Comparison of ENCODE assay signal across 9 cellular contexts in the genomic region with DNA sequence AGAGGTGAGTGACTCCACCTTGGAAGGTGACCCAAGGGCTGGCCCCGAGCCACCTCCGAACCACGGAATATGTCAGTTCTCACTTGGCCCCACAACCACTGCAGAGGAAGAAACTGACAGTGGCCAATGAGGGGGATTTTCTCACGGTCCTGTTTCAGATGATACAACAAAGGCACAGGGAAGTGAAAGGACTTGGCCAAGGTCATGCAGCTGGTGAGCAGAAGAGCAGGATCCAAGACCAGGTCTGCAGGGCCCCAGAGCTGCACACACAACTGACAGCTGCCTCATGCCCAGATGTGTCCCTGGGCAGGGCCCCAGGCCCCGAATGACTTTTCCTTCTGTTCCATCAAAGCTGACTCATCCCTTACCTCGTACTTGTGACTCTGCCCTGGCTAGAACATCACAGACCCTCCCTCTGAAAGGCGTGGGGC. TPM values are rescaled to one million over a fixed set of nuclear protein-coding genes. Genes with fewer than 3 reads are reported as not detected.
DNase-seq lines count a peak whose midpoint lies in the region; ATAC-seq, FAIRE-seq and TF ChIP-seq lines count a peak whose summit lies in the region.
"Had no signal": no experiment of that assay in that cellular context is flagged by ENCODE, and none has a peak within 500 bp of the region (broad histone marks: within the 10 kb centered on the region; RNA-seq: fewer than 3 reads in every experiment).

No MANE protein-coding gene starts in this region.

- BruUV-seq in endothelial cell of umbilical vein (replicated peaks; lab: Mats Ljungman, UMichigan) = no TSS peak

- H3K79me2 ChIP-seq in endothelial cell of umbilical vein (ENCODE audit: control insufficient read depth, insufficient read depth, low read length) = no peaks in the 10 kb centered on the region

- peaks cover 52% of the 10 kb centered on the region for H3K4me1 ChIP-seq in endothelial cell of umbilical vein (ENCODE audit: control insufficient read depth, extremely low read depth, insufficient read depth, low read length)
- H3K4me1 ChIP-seq in aorta (ENCODE audit: control insufficient read depth in 1 of 2, insufficient read depth in 2 of 2, low read length in 2 of 2) = peaks cover 0 to 2% of the 10 kb centered on the region in 2 donors

- 62% methylated on average over 7 of the region's 7 CpGs for WGBS in aorta, 2 donors

- peak; percentile 37 for ATAC-seq in stimulated activated naive CD8-positive, alpha-beta T cell treated with anti-CD3 and anti-CD28 coated beads, Interleukin-15, Interleukin-2, amounts not matched to agents 100 U/mL and 50 U/mL, for 24 hours
- ATAC-seq in stimulated activated naive CD8-positive, alpha-beta T cell treated with anti-CD3 and anti-CD28 coated beads, Interleukin-15, amount 100 ng/mL, for 72 hours = no peak
- ATAC-seq in HG03378 (IDR thresholded peaks at IDR 0.05; ENCODE audit: unreplicated experiment) (peak; percentile 49), aorta (ENCODE audit: low FRiP score) (no peak), HG02840 (IDR thresholded peaks at IDR 0.05; ENCODE audit: low FRiP score, unreplicated experiment) (no peak)

- no peak for TF ChIP-seq POLR2A in endothelial cell of umbilical vein (IDR thresholded peaks at IDR 0.05; ENCODE audit: low read depth, low read length)

- intact Hi-C loops in endothelial cell of umbilical vein (cut with micrococcal nuclease) (no loop called here), aorta (cut with DNase I) (no loop called here)

- H3K36me3 ChIP-seq in endothelial cell of umbilical vein (ENCODE audit: control insufficient read depth in 2 of 2, extremely low read depth in 1 of 2, insufficient read depth in 2 of 2, low read length in 2 of 2) = peaks cover 5 to 21% of the 10 kb centered on the region in 2 experiments
- peaks cover 0 to 3% of the 10 kb centered on the region in 2 donors for H3K36me3 ChIP-seq in aorta (ENCODE audit: control insufficient read depth in 1 of 2, insufficient read depth in 2 of 2, low read length in 1 of 2)

- no peak overlapping the region for H3K4me2 ChIP-seq in endothelial cell of umbilical vein (ENCODE audit: insufficient read depth, low read length)

- H3K27me3 Mint-ChIP-seq in stimulated activated naive CD8-positive, alpha-beta T cell treated with anti-CD3 and anti-CD28 coated beads, Interleukin-15, amount 100 ng/mL, for 72 hours = no peaks in the 10 kb centered on the region

- no peak overlapping the region for H3K9ac ChIP-seq in endothelial cell of umbilical vein (replicated peaks; ENCODE audit: extremely low read depth, insufficient read depth, low read length)

- FAIRE-seq in endothelial cell of umbilical vein (lab: Jason Lieb, UNC) = peak; percentile 78

- POLR2A ChIA-PET in endothelial cell of umbilical vein (lab: Charles Lee) = no interaction called here

- no peak for TF ChIP-seq CTCF in endothelial cell of umbilical vein (IDR thresholded peaks at IDR 0.05; ENCODE audit: extremely low read depth in 1 of 2, insufficient read depth in 1 of 2, low read depth in 1 of 2, low read length in 2 of 2)

- no peaks in the 10 kb centered on the region for H3K9me3 Mint-ChIP-seq in stimulated activated naive CD8-positive, alpha-beta T cell treated with anti-CD3 and anti-CD28 coated beads, Interleukin-15, amount 100 ng/mL, for 72 hours

- peaks cover 56% of the 10 kb centered on the region for H3K4me1 Mint-ChIP-seq in stimulated activated naive CD8-positive, alpha-beta T cell treated with anti-CD3 and anti-CD28 coated beads, Interleukin-15, amount 100 ng/mL, for 72 hours

- H3K4me3 ChIP-seq in endothelial cell of umbilical vein (replicated peaks in 1 of 3; ENCODE audit: insufficient read depth in 1 of 3, low read depth in 1 of 3, low read length in 3 of 3) = no peak overlapping the region
- no peak overlapping the region for H3K4me3 ChIP-seq in aorta (ENCODE audit: low read length in 2 of 2)

- dilution Hi-C loops in endothelial cell of umbilical vein (cut with MboI; ENCODE audit: extremely low pct_ligation_motif_present, low sequenced_read_pairs) = no loop called here

- H3K9me3 ChIP-seq in endothelial cell of umbilical vein (replicated peaks; ENCODE audit: control insufficient read depth, insufficient read depth, low read length) = no peaks in the 10 kb centered on the region
- H3K9me3 ChIP-seq in aorta (ENCODE audit: control insufficient read depth, low read length) = no peaks in the 10 kb centered on the region

- peak overlapping the region; percentile 89 for H3K27ac ChIP-seq in endothelial cell of umbilical vein (ENCODE audit: insufficient read depth, low read depth, low read length)
- H3K27ac ChIP-seq in aorta (ENCODE audit: low read depth in 1 of 2, low read length in 2 of 2) = peak overlapping the region; percentile 64 to 92
- H3K27ac ChIP-seq: VCaP had no signal

- H3K4me3 Mint-ChIP-seq in stimulated activated naive CD8-positive, alpha-beta T cell treated with anti-CD3 and anti-CD28 coated beads, Interleukin-15, amount 100 ng/mL, for 72 hours = no peak overlapping the region

- no peaks in the 10 kb centered on the region for H3K27me3 ChIP-seq in endothelial cell of umbilical vein (ENCODE audit: control insufficient read depth in 2 of 2, insufficient read depth in 2 of 2, low read length in 2 of 2)
- H3K27me3 ChIP-seq in aorta (ENCODE audit: control insufficient read depth in 1 of 2, insufficient read depth in 2 of 2, low read length in 1 of 2) = no peaks in the 10 kb centered on the region

- H2AFZ ChIP-seq in endothelial cell of umbilical vein (ENCODE audit: low read depth, low read length) = no peak overlapping the region

- H3K27ac Mint-ChIP-seq in stimulated activated naive CD8-positive, alpha-beta T cell treated with anti-CD3 and anti-CD28 coated beads, Interleukin-15, amount 100 ng/mL, for 72 hours = no peak overlapping the region

- H3K9me1 ChIP-seq in endothelial cell of umbilical vein (replicated peaks; ENCODE audit: control insufficient read depth, extremely low read depth, insufficient read depth, low read length) = no peaks in the 10 kb centered on the region

- DNase-seq in stimulated activated naive CD8-positive, alpha-beta T cell treated with anti-CD3 and anti-CD28 coated beads, Interleukin-15, Interleukin-2, amounts not matched to agents 100 U/mL and 50 U/mL, for 24 hours = no peak
- no peak for DNase-seq in stimulated activated naive CD8-positive, alpha-beta T cell treated with anti-CD3 and anti-CD28 coated beads, Interleukin-15, amount 100 ng/mL, for 72 hours
- DNase-seq in endothelial cell of umbilical vein (ENCODE audit: low read depth, low spot score) = no peak
- DNase-seq in aorta = no peak
- DNase-seq in NCI-H526 (lab: John Stamatoyannopoulos, UW) = no peak
- no peak for DNase-seq in NCI-H1930 (lab: John Stamatoyannopoulos, UW)

- CTCF ChIA-PET in endothelial cell of umbilical vein (lab: Charles Lee) = interaction anchor here (1.2 to 6.7 kb wide), 5 partner anchors 12 to 73 kb away, joined by 3 to 99 read pairs (median 4); a partner anchor contains a TSS

- no peaks in the 10 kb centered on the region for H4K20me1 ChIP-seq in endothelial cell of umbilical vein (replicated peaks; ENCODE audit: control insufficient read depth, extremely low read depth, insufficient read depth, low read length)

TF ChIP-seq in endothelial cell of umbilical vein, 7 proteins besides CTCF, POLR2A, EP300 and RAD21 (continues in another document):
- TF ChIP-seq EZH2 (IDR thresholded peaks at IDR 0.05; ENCODE audit: borderline replicate concordance, low read depth, low read length, severe bottlenecking) = no peak

RNA-seq across cellular contexts. Expression of a gene that starts 25.8 kb away (rescaled TPM):
- 63.2 and 64.7 TPM in 2 replicates for total RNA-seq in endothelial cell of umbilical vein
- 132 and 255 TPM in 2 replicates for polyA plus RNA-seq in endothelial cell of umbilical vein
- 42.8 and 79.0 TPM in 2 replicates for polyA plus RNA-seq in endothelial cell of umbilical vein (2011; cell fraction: cytosol; rRNA removed)
- polyA plus RNA-seq in endothelial cell of umbilical vein (2011; cell fraction: nucleus; rRNA removed) = 14.7 and 18.7 TPM in 2 replicates
- 37.9 and 66.8 TPM in 2 replicates for polyA plus RNA-seq in endothelial cell of umbilical vein (2012)
- polyA minus RNA-seq in endothelial cell of umbilical vein = 9.2 and 12.4 TPM in 2 replicates
- polyA minus RNA-seq in endothelial cell of umbilical vein (2011; cell fraction: cytosol; rRNA and poly(A)+ RNA removed) = 3.6 TPM
- polyA minus RNA-seq in endothelial cell of umbilical vein (2011; cell fraction: nucleus; rRNA and poly(A)+ RNA removed) = 2.0 and 3.8 TPM in 2 replicates
- 10 to 100 TPM; 44.7 to 58.3 TPM for total RNA-seq in aorta
- 100 to 1,000 TPM in 1 of 2 donors, 10 to 100 TPM in 1; 38.2 to 165 TPM for polyA plus RNA-seq in aorta

RNA-seq across cellular contexts. Expression of a gene that starts 36.5 kb away (rescaled TPM):
- 35.2 and 36.8 TPM in 2 replicates for total RNA-seq in endothelial cell of umbilical vein
- polyA plus RNA-seq in endothelial cell of umbilical vein = 20.8 and 21.4 TPM in 2 replicates
- 19.7 and 22.9 TPM in 2 replicates for polyA plus RNA-seq in endothelial cell of umbilical vein (2011; cell fraction: cytosol; rRNA removed)
- polyA plus RNA-seq in endothelial cell of umbilical vein (2011; cell fraction: nucleus; rRNA removed) = 25.5 and 29.9 TPM in 2 replicates
- 13.3 and 14.5 TPM in 2 replicates for polyA plus RNA-seq in endothelial cell of umbilical vein (2012)
- 26.0 and 37.4 TPM in 2 replicates for polyA minus RNA-seq in endothelial cell of umbilical vein
- polyA minus RNA-seq in endothelial cell of umbilical vein (2011; cell fraction: cytosol; rRNA and poly(A)+ RNA removed) = 4.6 TPM
- 7.8 and 8.1 TPM in 2 replicates for polyA minus RNA-seq in endothelial cell of umbilical vein (2011; cell fraction: nucleus; rRNA and poly(A)+ RNA removed)
- total RNA-seq in aorta = 10 to 100 TPM; 63.9 to 95.7 TPM
- 10 to 100 TPM; 33.2 to 35.4 TPM for polyA plus RNA-seq in aorta

RNA-seq across cellular contexts. Expression of a gene that starts 43.1 kb away (rescaled TPM):
- total RNA-seq in endothelial cell of umbilical vein = 5.1 and 7.2 TPM in 2 replicates
- polyA plus RNA-seq in endothelial cell of umbilical vein = 1.6 and 1.8 TPM in 2 replicates
- polyA plus RNA-seq in endothelial cell of umbilical vein (2011; cell fraction: cytosol; rRNA removed) = 0.72 and 0.76 TPM in 2 replicates
- polyA plus RNA-seq in endothelial cell of umbilical vein (2011; cell fraction: nucleus; rRNA removed) = 26.0 and 27.2 TPM in 2 replicates
- 3.2 and 4.3 TPM in 2 replicates for polyA plus RNA-seq in endothelial cell of umbilical vein (2012)
- polyA minus RNA-seq in endothelial cell of umbilical vein = 0.68 and 1.5 TPM in 2 replicates
- polyA minus RNA-seq in endothelial cell of umbilical vein (2011; cell fraction: cytosol; rRNA and poly(A)+ RNA removed) = 0.61 TPM
- polyA minus RNA-seq in endothelial cell of umbilical vein (2011; cell fraction: nucleus; rRNA and poly(A)+ RNA removed) = 3.9 and 5.1 TPM in 2 replicates
- total RNA-seq in aorta = 1 to 10 TPM; 4.1 to 6.9 TPM
- 1 to 10 TPM; 2.4 to 5.1 TPM for polyA plus RNA-seq in aorta

RNA-seq across cellular contexts. Expression of a gene that starts 48.5 kb away (rescaled TPM):
- total RNA-seq in endothelial cell of umbilical vein = 38.2 and 40.3 TPM in 2 replicates
- polyA plus RNA-seq in endothelial cell of umbilical vein = 76.9 and 98.5 TPM in 2 replicates
- polyA plus RNA-seq in endothelial cell of umbilical vein (2011; cell fraction: cytosol; rRNA removed) = 79.3 and 82.5 TPM in 2 replicates
- 19.2 and 23.5 TPM in 2 replicates for polyA plus RNA-seq in endothelial cell of umbilical vein (2011; cell fraction: nucleus; rRNA removed)
- polyA plus RNA-seq in endothelial cell of umbilical vein (2012) = 39.0 and 62.6 TPM in 2 replicates
- 35.9 and 40.8 TPM in 2 replicates for polyA minus RNA-seq in endothelial cell of umbilical vein
- 26.2 TPM for polyA minus RNA-seq in endothelial cell of umbilical vein (2011; cell fraction: cytosol; rRNA and poly(A)+ RNA removed)
- polyA minus RNA-seq in endothelial cell of umbilical vein (2011; cell fraction: nucleus; rRNA and poly(A)+ RNA removed) = 7.1 and 8.3 TPM in 2 replicates
- total RNA-seq in aorta = 10 to 100 TPM; 30.1 TPM
- 10 to 100 TPM; 39.6 to 57.7 TPM for polyA plus RNA-seq in aorta

Comparison
In these comparisons a context has a peak if more than half of its experiments do, and no peak if none do; other contexts are left out.
1. ATAC-seq: peak in stimulated activated naive CD8-positive, alpha-beta T cell treated with anti-CD3 and anti-CD28 coated beads, Interleukin-15, Interleukin-2, amounts not matched to agents 100 U/mL and 50 U/mL, for 24 hours (single experiment) and HG03378 (single experiment); none in stimulated activated naive CD8-positive, alpha-beta T cell treated with anti-CD3 and anti-CD28 coated beads, Interleukin-15, amount 100 ng/mL, for 72 hours (single experiment), aorta (single experiment) and HG02840 (single experiment).